1 cellular context compared by ENCODE assay signal in genomic region chr4:764405-765169, GRCh38.
TF ChIP-seq lines count a peak whose summit lies in the region.

No MANE protein-coding gene starts in this region.

TF ChIP-seq in GM12878, 131 proteins besides CTCF, POLR2A, EP300 and RAD21 (continued from another document):
- peak; percentile 50; the same call in 1 of the 2 replicates for TF ChIP-seq POLR2AphosphoS2 (IDR thresholded peaks at IDR 0.05; ENCODE audit: low read depth, low read length)
- TF ChIP-seq POLR2AphosphoS5 (IDR thresholded peaks at IDR 0.05; ENCODE audit: low read length) = 0 out of 2 replicates have a peak, but pooled peaks have one; percentile 23
- TF ChIP-seq SPI1 (IDR thresholded peaks at IDR 0.05; ENCODE audit: borderline replicate concordance, insufficient read depth, low read depth, low read length) = no peak
